In the genomic region with DNA sequence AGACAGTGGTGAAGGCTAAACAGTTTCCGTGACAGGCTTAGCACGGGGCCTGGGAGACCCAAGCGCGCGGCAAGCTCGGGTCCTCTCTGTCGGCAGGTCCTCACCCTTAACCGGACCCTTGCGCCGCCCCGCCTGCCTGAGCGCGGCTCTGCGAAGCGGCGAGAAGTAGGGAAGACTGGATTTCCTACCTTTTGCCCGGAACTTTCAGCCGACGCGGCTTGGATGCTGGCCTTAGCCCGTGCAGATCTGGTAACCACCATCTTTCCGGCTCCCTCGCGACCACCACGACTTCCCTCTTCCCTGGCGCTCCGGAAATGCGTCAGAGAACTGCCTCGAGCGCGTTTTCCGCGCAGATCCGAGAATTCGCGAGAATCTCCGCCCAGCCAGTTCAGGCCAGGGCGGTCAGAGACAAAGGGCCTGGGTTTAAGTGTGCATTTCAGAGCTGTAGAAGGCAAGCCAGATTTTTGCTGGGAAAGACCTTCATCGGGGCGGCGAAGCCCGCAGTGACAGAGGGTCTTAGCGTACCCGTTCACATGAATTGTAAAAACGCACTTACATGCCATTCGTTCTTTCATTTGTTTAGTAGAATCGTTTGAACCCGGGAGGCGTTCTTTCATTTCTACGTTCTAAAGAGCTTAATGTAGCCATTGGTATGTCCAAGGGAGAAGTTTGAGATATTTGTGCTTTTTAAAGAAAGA, we compare ENCODE assay signal across 1 cellular context.
TF ChIP-seq lines count a peak whose summit lies in the region.

A gene with protein sequence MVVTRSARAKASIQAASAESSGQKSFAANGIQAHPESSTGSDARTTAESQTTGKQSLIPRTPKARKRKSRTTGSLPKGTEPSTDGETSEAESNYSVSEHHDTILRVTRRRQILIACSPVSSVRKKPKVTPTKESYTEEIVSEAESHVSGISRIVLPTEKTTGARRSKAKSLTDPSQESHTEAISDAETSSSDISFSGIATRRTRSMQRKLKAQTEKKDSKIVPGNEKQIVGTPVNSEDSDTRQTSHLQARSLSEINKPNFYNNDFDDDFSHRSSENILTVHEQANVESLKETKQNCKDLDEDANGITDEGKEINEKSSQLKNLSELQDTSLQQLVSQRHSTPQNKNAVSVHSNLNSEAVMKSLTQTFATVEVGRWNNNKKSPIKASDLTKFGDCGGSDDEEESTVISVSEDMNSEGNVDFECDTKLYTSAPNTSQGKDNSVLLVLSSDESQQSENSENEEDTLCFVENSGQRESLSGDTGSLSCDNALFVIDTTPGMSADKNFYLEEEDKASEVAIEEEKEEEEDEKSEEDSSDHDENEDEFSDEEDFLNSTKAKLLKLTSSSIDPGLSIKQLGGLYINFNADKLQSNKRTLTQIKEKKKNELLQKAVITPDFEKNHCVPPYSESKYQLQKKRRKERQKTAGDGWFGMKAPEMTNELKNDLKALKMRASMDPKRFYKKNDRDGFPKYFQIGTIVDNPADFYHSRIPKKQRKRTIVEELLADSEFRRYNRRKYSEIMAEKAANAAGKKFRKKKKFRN (minus strand): TSS at position 318 of the 698 bp plus-strand sequence. CDS start 58 bp downstream, at position 260.

TF ChIP-seq in K562, 482 proteins besides CTCF, POLR2A, EP300 and RAD21 (continued from another document and continues in another):
- TF ChIP-seq, protein P1, sequence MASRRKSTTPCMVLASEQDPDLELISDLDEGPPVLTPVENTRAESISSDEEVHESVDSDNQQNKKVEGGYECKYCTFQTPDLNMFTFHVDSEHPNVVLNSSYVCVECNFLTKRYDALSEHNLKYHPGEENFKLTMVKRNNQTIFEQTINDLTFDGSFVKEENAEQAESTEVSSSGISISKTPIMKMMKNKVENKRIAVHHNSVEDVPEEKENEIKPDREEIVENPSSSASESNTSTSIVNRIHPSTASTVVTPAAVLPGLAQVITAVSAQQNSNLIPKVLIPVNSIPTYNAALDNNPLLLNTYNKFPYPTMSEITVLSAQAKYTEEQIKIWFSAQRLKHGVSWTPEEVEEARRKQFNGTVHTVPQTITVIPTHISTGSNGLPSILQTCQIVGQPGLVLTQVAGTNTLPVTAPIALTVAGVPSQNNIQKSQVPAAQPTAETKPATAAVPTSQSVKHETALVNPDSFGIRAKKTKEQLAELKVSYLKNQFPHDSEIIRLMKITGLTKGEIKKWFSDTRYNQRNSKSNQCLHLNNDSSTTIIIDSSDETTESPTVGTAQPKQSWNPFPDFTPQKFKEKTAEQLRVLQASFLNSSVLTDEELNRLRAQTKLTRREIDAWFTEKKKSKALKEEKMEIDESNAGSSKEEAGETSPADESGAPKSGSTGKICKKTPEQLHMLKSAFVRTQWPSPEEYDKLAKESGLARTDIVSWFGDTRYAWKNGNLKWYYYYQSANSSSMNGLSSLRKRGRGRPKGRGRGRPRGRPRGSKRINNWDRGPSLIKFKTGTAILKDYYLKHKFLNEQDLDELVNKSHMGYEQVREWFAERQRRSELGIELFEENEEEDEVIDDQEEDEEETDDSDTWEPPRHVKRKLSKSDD (conservative IDR thresholded peaks at IDR 0.05; ENCODE audit: low read length), result peak; percentile 90
- peak; percentile 96 for TF ChIP-seq POLR2G (IDR thresholded peaks at IDR 0.05; ENCODE audit: low read depth, low read length)
- peak; percentile 100 for TF ChIP-seq BRD9 (IDR thresholded peaks at IDR 0.05; ENCODE audit: low read depth, partially characterized antibody)
- TF ChIP-seq, protein P2, sequence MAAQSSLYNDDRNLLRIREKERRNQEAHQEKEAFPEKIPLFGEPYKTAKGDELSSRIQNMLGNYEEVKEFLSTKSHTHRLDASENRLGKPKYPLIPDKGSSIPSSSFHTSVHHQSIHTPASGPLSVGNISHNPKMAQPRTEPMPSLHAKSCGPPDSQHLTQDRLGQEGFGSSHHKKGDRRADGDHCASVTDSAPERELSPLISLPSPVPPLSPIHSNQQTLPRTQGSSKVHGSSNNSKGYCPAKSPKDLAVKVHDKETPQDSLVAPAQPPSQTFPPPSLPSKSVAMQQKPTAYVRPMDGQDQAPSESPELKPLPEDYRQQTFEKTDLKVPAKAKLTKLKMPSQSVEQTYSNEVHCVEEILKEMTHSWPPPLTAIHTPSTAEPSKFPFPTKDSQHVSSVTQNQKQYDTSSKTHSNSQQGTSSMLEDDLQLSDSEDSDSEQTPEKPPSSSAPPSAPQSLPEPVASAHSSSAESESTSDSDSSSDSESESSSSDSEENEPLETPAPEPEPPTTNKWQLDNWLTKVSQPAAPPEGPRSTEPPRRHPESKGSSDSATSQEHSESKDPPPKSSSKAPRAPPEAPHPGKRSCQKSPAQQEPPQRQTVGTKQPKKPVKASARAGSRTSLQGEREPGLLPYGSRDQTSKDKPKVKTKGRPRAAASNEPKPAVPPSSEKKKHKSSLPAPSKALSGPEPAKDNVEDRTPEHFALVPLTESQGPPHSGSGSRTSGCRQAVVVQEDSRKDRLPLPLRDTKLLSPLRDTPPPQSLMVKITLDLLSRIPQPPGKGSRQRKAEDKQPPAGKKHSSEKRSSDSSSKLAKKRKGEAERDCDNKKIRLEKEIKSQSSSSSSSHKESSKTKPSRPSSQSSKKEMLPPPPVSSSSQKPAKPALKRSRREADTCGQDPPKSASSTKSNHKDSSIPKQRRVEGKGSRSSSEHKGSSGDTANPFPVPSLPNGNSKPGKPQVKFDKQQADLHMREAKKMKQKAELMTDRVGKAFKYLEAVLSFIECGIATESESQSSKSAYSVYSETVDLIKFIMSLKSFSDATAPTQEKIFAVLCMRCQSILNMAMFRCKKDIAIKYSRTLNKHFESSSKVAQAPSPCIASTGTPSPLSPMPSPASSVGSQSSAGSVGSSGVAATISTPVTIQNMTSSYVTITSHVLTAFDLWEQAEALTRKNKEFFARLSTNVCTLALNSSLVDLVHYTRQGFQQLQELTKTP (IDR thresholded peaks at IDR 0.05; ENCODE audit: low read depth in 1 of 2, partially characterized antibody in 2 of 2), result peak in 1 of 2 experiments; percentile 7
- 0 out of 2 replicates have a peak, but pooled peaks have one; percentile 79 for TF ChIP-seq HDAC2 (IDR thresholded peaks at IDR 0.05)
- TF ChIP-seq, protein P3, sequence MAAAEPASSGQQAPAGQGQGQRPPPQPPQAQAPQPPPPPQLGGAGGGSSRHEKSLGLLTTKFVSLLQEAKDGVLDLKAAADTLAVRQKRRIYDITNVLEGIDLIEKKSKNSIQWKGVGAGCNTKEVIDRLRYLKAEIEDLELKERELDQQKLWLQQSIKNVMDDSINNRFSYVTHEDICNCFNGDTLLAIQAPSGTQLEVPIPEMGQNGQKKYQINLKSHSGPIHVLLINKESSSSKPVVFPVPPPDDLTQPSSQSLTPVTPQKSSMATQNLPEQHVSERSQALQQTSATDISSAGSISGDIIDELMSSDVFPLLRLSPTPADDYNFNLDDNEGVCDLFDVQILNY (CRISPR knock-in tag; IDR thresholded peaks at IDR 0.05), result peak; percentile 17; the same call in 1 of the 2 replicates
- TF ChIP-seq, protein P4, sequence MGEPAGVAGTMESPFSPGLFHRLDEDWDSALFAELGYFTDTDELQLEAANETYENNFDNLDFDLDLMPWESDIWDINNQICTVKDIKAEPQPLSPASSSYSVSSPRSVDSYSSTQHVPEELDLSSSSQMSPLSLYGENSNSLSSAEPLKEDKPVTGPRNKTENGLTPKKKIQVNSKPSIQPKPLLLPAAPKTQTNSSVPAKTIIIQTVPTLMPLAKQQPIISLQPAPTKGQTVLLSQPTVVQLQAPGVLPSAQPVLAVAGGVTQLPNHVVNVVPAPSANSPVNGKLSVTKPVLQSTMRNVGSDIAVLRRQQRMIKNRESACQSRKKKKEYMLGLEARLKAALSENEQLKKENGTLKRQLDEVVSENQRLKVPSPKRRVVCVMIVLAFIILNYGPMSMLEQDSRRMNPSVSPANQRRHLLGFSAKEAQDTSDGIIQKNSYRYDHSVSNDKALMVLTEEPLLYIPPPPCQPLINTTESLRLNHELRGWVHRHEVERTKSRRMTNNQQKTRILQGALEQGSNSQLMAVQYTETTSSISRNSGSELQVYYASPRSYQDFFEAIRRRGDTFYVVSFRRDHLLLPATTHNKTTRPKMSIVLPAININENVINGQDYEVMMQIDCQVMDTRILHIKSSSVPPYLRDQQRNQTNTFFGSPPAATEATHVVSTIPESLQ (CRISPR knock-in tag; IDR thresholded peaks at IDR 0.05), result peak; percentile 33
- TF ChIP-seq HNRNPL (IDR thresholded peaks at IDR 0.05; ENCODE audit: low read depth, low read length), result 0 out of 2 replicates have a peak, but pooled peaks have one; percentile 45
- TF ChIP-seq, protein P5, sequence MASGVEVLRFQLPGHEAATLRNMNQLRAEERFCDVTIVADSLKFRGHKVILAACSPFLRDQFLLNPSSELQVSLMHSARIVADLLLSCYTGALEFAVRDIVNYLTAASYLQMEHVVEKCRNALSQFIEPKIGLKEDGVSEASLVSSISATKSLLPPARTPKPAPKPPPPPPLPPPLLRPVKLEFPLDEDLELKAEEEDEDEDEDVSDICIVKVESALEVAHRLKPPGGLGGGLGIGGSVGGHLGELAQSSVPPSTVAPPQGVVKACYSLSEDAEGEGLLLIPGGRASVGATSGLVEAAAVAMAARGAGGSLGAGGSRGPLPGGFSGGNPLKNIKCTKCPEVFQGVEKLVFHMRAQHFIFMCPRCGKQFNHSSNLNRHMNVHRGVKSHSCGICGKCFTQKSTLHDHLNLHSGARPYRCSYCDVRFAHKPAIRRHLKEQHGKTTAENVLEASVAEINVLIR (CRISPR knock-in tag; IDR thresholded peaks at IDR 0.05), result peak; percentile 91
- 0 out of 2 replicates have a peak, but pooled peaks have one; percentile 38 for TF ChIP-seq XRCC5 (IDR thresholded peaks at IDR 0.05; ENCODE audit: low read depth, low read length)
- TF ChIP-seq RCOR1 (IDR thresholded peaks at IDR 0.05; ENCODE audit: borderline replicate concordance in 1 of 2, low read depth in 2 of 2, low read length in 2 of 2), result 0 out of 4 replicates have a peak, but pooled peaks of 1 of the 2 experiments have one; percentile 28
- TF ChIP-seq NEUROD1 (IDR thresholded peaks at IDR 0.05; ENCODE audit: borderline replicate concordance, low read depth, low read length, partially characterized antibody), result peak; percentile 65
- TF ChIP-seq TEAD1 (CRISPR knock-in tag; IDR thresholded peaks at IDR 0.05), result peak in 1 of 2 experiments; percentile 43; a peak in 1 of 4 replicates
- TF ChIP-seq, protein P6, sequence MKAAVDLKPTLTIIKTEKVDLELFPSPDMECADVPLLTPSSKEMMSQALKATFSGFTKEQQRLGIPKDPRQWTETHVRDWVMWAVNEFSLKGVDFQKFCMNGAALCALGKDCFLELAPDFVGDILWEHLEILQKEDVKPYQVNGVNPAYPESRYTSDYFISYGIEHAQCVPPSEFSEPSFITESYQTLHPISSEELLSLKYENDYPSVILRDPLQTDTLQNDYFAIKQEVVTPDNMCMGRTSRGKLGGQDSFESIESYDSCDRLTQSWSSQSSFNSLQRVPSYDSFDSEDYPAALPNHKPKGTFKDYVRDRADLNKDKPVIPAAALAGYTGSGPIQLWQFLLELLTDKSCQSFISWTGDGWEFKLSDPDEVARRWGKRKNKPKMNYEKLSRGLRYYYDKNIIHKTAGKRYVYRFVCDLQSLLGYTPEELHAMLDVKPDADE (conservative IDR thresholded peaks at IDR 0.05; ENCODE audit: control insufficient read depth, low read depth, low read length), result peak; percentile 60
- TF ChIP-seq NFIC (IDR thresholded peaks at IDR 0.05), result peak; percentile 55
- peak; percentile 97 for TF ChIP-seq PHF20 (IDR thresholded peaks at IDR 0.05; ENCODE audit: partially characterized antibody)
- TF ChIP-seq, protein P7, sequence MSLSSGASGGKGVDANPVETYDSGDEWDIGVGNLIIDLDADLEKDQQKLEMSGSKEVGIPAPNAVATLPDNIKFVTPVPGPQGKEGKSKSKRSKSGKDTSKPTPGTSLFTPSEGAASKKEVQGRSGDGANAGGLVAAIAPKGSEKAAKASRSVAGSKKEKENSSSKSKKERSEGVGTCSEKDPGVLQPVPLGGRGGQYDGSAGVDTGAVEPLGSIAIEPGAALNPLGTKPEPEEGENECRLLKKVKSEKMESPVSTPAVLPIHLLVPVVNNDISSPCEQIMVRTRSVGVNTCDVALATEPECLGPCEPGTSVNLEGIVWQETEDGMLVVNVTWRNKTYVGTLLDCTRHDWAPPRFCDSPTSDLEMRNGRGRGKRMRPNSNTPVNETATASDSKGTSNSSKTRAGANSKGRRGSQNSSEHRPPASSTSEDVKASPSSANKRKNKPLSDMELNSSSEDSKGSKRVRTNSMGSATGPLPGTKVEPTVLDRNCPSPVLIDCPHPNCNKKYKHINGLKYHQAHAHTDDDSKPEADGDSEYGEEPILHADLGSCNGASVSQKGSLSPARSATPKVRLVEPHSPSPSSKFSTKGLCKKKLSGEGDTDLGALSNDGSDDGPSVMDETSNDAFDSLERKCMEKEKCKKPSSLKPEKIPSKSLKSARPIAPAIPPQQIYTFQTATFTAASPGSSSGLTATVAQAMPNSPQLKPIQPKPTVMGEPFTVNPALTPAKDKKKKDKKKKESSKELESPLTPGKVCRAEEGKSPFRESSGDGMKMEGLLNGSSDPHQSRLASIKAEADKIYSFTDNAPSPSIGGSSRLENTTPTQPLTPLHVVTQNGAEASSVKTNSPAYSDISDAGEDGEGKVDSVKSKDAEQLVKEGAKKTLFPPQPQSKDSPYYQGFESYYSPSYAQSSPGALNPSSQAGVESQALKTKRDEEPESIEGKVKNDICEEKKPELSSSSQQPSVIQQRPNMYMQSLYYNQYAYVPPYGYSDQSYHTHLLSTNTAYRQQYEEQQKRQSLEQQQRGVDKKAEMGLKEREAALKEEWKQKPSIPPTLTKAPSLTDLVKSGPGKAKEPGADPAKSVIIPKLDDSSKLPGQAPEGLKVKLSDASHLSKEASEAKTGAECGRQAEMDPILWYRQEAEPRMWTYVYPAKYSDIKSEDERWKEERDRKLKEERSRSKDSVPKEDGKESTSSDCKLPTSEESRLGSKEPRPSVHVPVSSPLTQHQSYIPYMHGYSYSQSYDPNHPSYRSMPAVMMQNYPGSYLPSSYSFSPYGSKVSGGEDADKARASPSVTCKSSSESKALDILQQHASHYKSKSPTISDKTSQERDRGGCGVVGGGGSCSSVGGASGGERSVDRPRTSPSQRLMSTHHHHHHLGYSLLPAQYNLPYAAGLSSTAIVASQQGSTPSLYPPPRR (CRISPR knock-in tag; IDR thresholded peaks at IDR 0.05; ENCODE audit: borderline replicate concordance), result peak; percentile 86; the same call in 1 of the 2 replicates
- peak; percentile 95 for TF ChIP-seq POLR2AphosphoS5 (IDR thresholded peaks at IDR 0.05; ENCODE audit: control insufficient read depth, insufficient read depth, low read depth, low read length)
- peak; percentile 73; the same call in 1 of the 2 replicates for TF ChIP-seq BRD4 (IDR thresholded peaks at IDR 0.05)
- TF ChIP-seq HCFC1 (IDR thresholded peaks at IDR 0.05; ENCODE audit: low read depth, low read length), result peak; percentile 84
- TF ChIP-seq RBM22 (IDR thresholded peaks at IDR 0.05; ENCODE audit: low read depth, low read length, poor library complexity, severe bottlenecking), result peak; percentile 68
- TF ChIP-seq KDM4B (IDR thresholded peaks at IDR 0.05; ENCODE audit: borderline replicate concordance in 2 of 2, low read depth in 1 of 2), result 0 out of 4 replicates have a peak, but pooled peaks of 1 of the 2 experiments have one; percentile 44
- TF ChIP-seq, protein P8, sequence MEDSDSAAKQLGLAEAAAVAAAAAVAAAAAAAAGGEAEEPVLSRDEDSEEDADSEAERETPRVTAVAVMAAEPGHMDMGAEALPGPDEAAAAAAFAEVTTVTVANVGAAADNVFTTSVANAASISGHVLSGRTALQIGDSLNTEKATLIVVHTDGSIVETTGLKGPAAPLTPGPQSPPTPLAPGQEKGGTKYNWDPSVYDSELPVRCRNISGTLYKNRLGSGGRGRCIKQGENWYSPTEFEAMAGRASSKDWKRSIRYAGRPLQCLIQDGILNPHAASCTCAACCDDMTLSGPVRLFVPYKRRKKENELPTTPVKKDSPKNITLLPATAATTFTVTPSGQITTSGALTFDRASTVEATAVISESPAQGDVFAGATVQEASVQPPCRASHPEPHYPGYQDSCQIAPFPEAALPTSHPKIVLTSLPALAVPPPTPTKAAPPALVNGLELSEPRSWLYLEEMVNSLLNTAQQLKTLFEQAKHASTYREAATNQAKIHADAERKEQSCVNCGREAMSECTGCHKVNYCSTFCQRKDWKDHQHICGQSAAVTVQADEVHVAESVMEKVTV (CRISPR knock-in tag; IDR thresholded peaks at IDR 0.05), result 0 out of 2 replicates have a peak, but pooled peaks have one; percentile 29
- TF ChIP-seq ZNF12 (CRISPR knock-in tag; IDR thresholded peaks at IDR 0.05), result peak; percentile 68; the same call in 1 of the 2 replicates
- TF ChIP-seq HEY1 (CRISPR knock-in tag; IDR thresholded peaks at IDR 0.05; ENCODE audit: borderline replicate concordance), result no peak
